Comparison of ENCODE assay signal across 8 cellular contexts in the genomic region with DNA sequence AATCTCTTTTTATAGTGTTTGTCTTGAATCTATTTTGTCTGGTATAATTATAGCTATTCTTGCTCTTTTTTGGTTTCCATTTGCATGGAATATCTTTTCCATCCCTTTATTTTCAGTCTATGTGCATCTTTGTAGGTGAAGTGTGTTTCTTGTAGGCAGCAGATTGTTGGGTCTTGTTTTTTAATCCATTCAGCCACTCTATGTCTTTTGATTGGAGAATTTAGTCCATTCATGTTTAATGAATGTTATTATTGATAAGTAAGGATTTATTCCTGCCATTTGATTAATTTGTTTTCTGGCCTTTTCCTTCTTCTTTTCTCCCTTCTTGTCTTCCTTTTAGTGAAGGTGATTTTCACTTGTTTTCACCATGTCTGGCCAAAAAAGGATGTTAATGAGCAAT.
"Had no signal": no experiment of that assay in that cellular context is flagged by ENCODE, and none has a peak within 500 bp of the region (broad histone marks: within the 10 kb centered on the region; RNA-seq: fewer than 3 reads in every experiment).

No MANE protein-coding gene starts in this region.

- FAIRE-seq: G401.6, GM12878, GM12891, GM12892, GM18507, GM19239 had no signal

- H3K4me3 ChIP-seq: GM12878 had no signal

- DNase-seq: GDM1, GF-D8 had no signal

- ATAC-seq: GM12878 had no signal
